In genomic region chr11:11813288-11813962, GRCh38 we compare ENCODE assay signal across 9 cellular contexts. TPM values are rescaled to one million over a fixed set of nuclear protein-coding genes. Genes with fewer than 3 reads are reported as not detected.
DNase-seq lines count a peak whose midpoint lies in the region; ATAC-seq, FAIRE-seq and TF ChIP-seq lines count a peak whose summit lies in the region.
"Had no signal": no experiment of that assay in that cellular context is flagged by ENCODE, and none has a peak within 500 bp of the region (broad histone marks: within the 10 kb centered on the region; RNA-seq: fewer than 3 reads in every experiment).

No MANE protein-coding gene starts in this region.

- ATAC-seq in left ventricle myocardium superior (peak; percentile 96), HG03039 (IDR thresholded peaks at IDR 0.05; ENCODE audit: unreplicated experiment) (no peak)

- peak overlapping the region; percentile 37 for H3K4me2 ChIP-seq in skeletal muscle satellite cell (ENCODE audit: low read length)

- no peaks in the 10 kb centered on the region for H3K36me3 ChIP-seq in skeletal muscle satellite cell (ENCODE audit: insufficient read depth, low read length)

- DNase-seq in H54 (ENCODE audit: insufficient read length, low spot score) (peak; percentile 53), amniotic stem cell (lab: John Stamatoyannopoulos, UW) (peak; percentile 80), left ventricle myocardium superior (no peak), dermis blood vessel endothelial cell (no peak), T-helper 2 cell (no peak), GM20000 (ENCODE audit: low spot score) (no peak)
- DNase-seq: H9 had no signal

- no peak for TF ChIP-seq POLR2A in H54 (IDR thresholded peaks at IDR 0.05; ENCODE audit: low read depth, low read length)

- peak overlapping the region; percentile 68 for H3K9ac ChIP-seq in skeletal muscle satellite cell (ENCODE audit: low read depth, low read length)

- H3K27me3 ChIP-seq in skeletal muscle satellite cell (ENCODE audit: control insufficient read depth, insufficient read depth, low read length), result no peaks in the 10 kb centered on the region

- intact Hi-C loops in left ventricle myocardium superior (cut with micrococcal nuclease), result no loop called here

- H3K4me1 ChIP-seq in skeletal muscle satellite cell (ENCODE audit: control insufficient read depth, insufficient read depth, low read length), result peaks cover 7% of the 10 kb centered on the region

- no peak overlapping the region for H3K4me3 ChIP-seq in skeletal muscle satellite cell (ENCODE audit: low read length)

- TF ChIP-seq CTCF in GM20000 (IDR thresholded peaks at IDR 0.05; ENCODE audit: extremely low read depth, missing control alignments), result no peak

- no peaks in the 10 kb centered on the region for H3K9me3 ChIP-seq in skeletal muscle satellite cell (replicated peaks; ENCODE audit: low read length)

- peak; percentile 82 for FAIRE-seq in H54 (lab: Jason Lieb, UNC)

RNA-seq across cellular contexts. Expression of gene USP47, which starts 28.3 kb away (rescaled TPM):
- 51.5 TPM for total RNA-seq in left ventricle myocardium superior
- 37.1 and 39.3 TPM in 2 replicates for total RNA-seq in skeletal muscle satellite cell (2012; rRNA removed)
- total RNA-seq in dermis blood vessel endothelial cell, result 63.5 and 72.7 TPM in 2 replicates

Comparison
In these comparisons a context has a peak if more than half of its experiments do, and no peak if none do; other contexts are left out.
1. DNase-seq: peak in H54 (single experiment) and amniotic stem cell (single experiment); none in left ventricle myocardium superior (single experiment), dermis blood vessel endothelial cell (single experiment), T-helper 2 cell (0 of 5) and GM20000 (single experiment).